9 cellular contexts compared by ENCODE assay signal in genomic region chr10:109933984-109934565, GRCh38. TPM values are rescaled to one million over a fixed set of nuclear protein-coding genes. Genes with fewer than 3 reads are reported as not detected.
DNase-seq lines count a peak whose midpoint lies in the region; ATAC-seq and TF ChIP-seq lines count a peak whose summit lies in the region.
"Had no signal": no experiment of that assay in that cellular context is flagged by ENCODE, and none has a peak within 500 bp of the region (broad histone marks: within the 10 kb centered on the region; RNA-seq: fewer than 3 reads in every experiment).

No MANE protein-coding gene starts in this region.

- peaks cover 55% of the 10 kb centered on the region for H3K4me1 Mint-ChIP-seq in chondrocyte (ENCODE audit: low read depth)

- no peak for TF ChIP-seq CTCF in chondrocyte (IDR thresholded peaks at IDR 0.05)

- DNase-seq in CD1c-positive myeloid dendritic cell (ENCODE audit: extremely low spot score) (peak; percentile 10), KBM-7 (peak; percentile 53), iPS-NIHi11 (ENCODE audit: low spot score) (peak; percentile 27), chondrocyte (ENCODE audit: low spot score) (no peak), DMS153 treated with DMSO at 0.1 percent for 48 hours (lab: John Stamatoyannopoulos, UW; ENCODE audit: unreplicated experiment) (no peak)
- peak; percentile 33 to 35 for DNase-seq in activated T-cell treated with anti-CD3 and anti-CD28 coated beads, Interleukin-2, amount 50 U/mL, for 48 hours
- DNase-seq: NCI-H774 had no signal

- no peak overlapping the region for H3K4me3 Mint-ChIP-seq in chondrocyte (ENCODE audit: unreplicated experiment)

- H3K9me3 Mint-ChIP-seq in chondrocyte (ENCODE audit: low read depth): no peaks in the 10 kb centered on the region

- no peaks in the 10 kb centered on the region for H3K27me3 Mint-ChIP-seq in chondrocyte (ENCODE audit: low read depth)

- no peak for ATAC-seq in HG03108 (IDR thresholded peaks at IDR 0.05; ENCODE audit: unreplicated experiment)
- ATAC-seq in HG02759 (IDR thresholded peaks at IDR 0.05; ENCODE audit: unreplicated experiment): no peak

- H3K36me3 Mint-ChIP-seq in chondrocyte (ENCODE audit: low read depth): no peaks in the 10 kb centered on the region

- in situ Hi-C loops in KBM-7 (cut with MboI; ENCODE audit: low pct_unique_long_range_greater_than_20kb, low sequenced_read_pairs): no loop called here

- no peak overlapping the region for H3K27ac Mint-ChIP-seq in chondrocyte (ENCODE audit: unreplicated experiment)

RNA-seq across cellular contexts. Expression of gene XPNPEP1, which starts 10.8 kb away (rescaled TPM):
- 79.8 to 95.7 TPM (median 80.6 TPM) in 3 replicates for total RNA-seq in chondrocyte

Comparison
In these comparisons a context has a peak if more than half of its experiments do, and no peak if none do; other contexts are left out.
1. DNase-seq: peak in CD1c-positive myeloid dendritic cell (single experiment), KBM-7 (single experiment), activated T-cell treated with anti-CD3 and anti-CD28 coated beads, Interleukin-2, amount 50 U/mL, for 48 hours (2 of 2) and iPS-NIHi11 (single experiment); none in chondrocyte (single experiment) and DMS153 treated with DMSO at 0.1 percent for 48 hours (single experiment).